1 cellular context compared by ENCODE assay signal in the genomic region with DNA sequence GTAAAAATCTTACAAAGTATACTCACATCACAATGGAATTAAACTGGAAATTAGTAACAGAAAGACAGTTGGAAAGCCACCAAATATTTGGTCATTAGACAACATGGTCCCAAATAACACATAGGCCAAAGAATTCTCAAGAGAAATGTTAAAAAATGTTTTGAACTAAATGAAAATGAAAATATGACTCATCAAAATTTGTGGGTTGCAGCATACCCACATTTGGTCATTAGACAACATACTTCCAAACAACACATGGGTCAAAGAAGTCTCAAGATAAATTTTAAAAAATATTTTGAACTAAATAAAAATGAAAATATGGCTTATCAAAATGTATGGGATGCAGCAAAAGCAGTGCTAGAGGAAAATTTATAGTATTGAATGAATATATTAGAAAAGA.
TF ChIP-seq lines count a peak whose summit lies in the region.

No MANE protein-coding gene starts in this region.

TF ChIP-seq in GM12878, 131 proteins besides CTCF, POLR2A, EP300 and RAD21 (continued from another document):
- TF ChIP-seq, protein P1, sequence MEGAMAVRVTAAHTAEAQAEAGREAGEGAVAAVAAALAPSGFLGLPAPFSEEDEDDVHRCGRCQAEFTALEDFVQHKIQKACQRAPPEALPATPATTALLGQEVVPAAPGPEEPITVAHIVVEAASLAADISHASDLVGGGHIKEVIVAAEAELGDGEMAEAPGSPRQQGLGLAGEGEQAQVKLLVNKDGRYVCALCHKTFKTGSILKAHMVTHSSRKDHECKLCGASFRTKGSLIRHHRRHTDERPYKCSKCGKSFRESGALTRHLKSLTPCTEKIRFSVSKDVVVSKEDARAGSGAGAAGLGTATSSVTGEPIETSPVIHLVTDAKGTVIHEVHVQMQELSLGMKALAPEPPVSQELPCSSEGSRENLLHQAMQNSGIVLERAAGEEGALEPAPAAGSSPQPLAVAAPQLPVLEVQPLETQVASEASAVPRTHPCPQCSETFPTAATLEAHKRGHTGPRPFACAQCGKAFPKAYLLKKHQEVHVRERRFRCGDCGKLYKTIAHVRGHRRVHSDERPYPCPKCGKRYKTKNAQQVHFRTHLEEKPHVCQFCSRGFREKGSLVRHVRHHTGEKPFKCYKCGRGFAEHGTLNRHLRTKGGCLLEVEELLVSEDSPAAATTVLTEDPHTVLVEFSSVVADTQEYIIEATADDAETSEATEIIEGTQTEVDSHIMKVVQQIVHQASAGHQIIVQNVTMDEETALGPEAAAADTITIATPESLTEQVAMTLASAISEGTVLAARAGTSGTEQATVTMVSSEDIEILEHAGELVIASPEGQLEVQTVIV (IDR thresholded peaks at IDR 0.05; ENCODE audit: borderline replicate concordance, partially characterized antibody), result no peak
- TF ChIP-seq IKZF1 (conservative IDR thresholded peaks at IDR 0.05), result no peak
- no peak for TF ChIP-seq ZNF217 (IDR thresholded peaks at IDR 0.05)
- TF ChIP-seq, protein P2, sequence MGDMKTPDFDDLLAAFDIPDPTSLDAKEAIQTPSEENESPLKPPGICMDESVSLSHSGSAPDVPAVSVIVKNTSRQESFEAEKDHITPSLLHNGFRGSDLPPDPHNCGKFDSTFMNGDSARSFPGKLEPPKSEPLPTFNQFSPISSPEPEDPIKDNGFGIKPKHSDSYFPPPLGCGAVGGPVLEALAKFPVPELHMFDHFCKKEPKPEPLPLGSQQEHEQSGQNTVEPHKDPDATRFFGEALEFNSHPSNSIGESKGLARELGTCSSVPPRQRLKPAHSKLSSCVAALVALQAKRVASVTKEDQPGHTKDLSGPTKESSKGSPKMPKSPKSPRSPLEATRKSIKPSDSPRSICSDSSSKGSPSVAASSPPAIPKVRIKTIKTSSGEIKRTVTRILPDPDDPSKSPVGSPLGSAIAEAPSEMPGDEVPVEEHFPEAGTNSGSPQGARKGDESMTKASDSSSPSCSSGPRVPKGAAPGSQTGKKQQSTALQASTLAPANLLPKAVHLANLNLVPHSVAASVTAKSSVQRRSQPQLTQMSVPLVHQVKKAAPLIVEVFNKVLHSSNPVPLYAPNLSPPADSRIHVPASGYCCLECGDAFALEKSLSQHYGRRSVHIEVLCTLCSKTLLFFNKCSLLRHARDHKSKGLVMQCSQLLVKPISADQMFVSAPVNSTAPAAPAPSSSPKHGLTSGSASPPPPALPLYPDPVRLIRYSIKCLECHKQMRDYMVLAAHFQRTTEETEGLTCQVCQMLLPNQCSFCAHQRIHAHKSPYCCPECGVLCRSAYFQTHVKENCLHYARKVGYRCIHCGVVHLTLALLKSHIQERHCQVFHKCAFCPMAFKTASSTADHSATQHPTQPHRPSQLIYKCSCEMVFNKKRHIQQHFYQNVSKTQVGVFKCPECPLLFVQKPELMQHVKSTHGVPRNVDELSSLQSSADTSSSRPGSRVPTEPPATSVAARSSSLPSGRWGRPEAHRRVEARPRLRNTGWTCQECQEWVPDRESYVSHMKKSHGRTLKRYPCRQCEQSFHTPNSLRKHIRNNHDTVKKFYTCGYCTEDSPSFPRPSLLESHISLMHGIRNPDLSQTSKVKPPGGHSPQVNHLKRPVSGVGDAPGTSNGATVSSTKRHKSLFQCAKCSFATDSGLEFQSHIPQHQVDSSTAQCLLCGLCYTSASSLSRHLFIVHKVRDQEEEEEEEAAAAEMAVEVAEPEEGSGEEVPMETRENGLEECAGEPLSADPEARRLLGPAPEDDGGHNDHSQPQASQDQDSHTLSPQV (IDR thresholded peaks at IDR 0.05), result no peak
- no peak for TF ChIP-seq MYB (IDR thresholded peaks at IDR 0.05; ENCODE audit: borderline replicate concordance, low read depth, low read length)
- no peak for TF ChIP-seq PAX5 (IDR thresholded peaks at IDR 0.05; ENCODE audit: borderline replicate concordance, low read depth, low read length)
- no peak for TF ChIP-seq RFX5 (IDR thresholded peaks at IDR 0.05; ENCODE audit: low read depth, low read length)
